In the genomic region with DNA sequence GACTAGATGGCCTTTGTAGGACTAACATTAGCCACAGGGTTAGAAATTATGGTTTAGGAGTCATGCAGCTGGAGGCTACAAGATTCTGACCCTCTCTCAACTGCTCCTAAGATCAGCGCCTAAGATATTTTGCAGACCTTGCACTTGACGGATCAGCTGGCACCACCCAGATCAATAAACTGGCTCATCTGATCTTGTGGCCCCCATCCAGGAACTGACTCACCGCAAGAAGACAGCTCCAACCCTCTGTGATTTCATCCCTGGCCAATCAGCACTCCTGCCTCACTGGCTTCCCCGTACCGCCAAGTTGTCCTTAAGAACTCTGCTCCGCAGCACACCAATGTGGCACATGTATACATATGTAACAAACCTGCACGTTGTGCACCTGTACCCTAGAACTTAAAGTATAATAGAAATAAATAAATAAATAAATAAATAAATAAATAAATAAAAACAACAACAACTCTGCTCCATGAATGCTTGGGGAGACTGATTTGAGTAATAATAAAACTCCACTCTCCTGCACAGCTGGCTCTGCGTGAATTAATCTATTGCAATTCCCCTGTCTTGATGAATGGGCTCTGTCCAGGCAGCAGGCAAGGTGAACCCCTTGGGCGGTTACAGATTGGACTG, we compare ENCODE assay signal across 8 cellular contexts. TPM values are rescaled to one million over a fixed set of nuclear protein-coding genes. Genes with fewer than 3 reads are reported as not detected.
A peak's percentile ranks its signal among the peaks of the same experiment; 100 is the strongest.
DNase-seq lines count a peak whose midpoint lies in the region; ATAC-seq and TF ChIP-seq lines count a peak whose summit lies in the region.
"Not testable (repeated sequence)": the region's sequence is repeated elsewhere in the genome, so short reads cannot be mapped to it uniquely, and the experiment has no call there.

No MANE protein-coding gene starts in this region.

- H3K36me3 ChIP-seq in MG63, Peyer's patch, thoracic aorta: not testable (repeated sequence)

- not testable (repeated sequence) for BruUV-seq in Calu3 (replicated peaks; lab: Mats Ljungman, UMichigan)

- not testable (repeated sequence) for H3K9me3 Mint-ChIP-seq in Calu3 (ENCODE audit: low read depth, unreplicated experiment); natural killer cell treated with Interleukin-12 subunit alpha and Interleukin-12 subunit beta and Interleukin-15 and Interleukin-18, amount 100 ng/mL, for 72 hours

- not testable (repeated sequence) for H3K4me3 Mint-ChIP-seq in Calu3 (ENCODE audit: low read depth, unreplicated experiment)
- H3K4me3 Mint-ChIP-seq in natural killer cell treated with Interleukin-12 subunit alpha and Interleukin-12 subunit beta and Interleukin-15 and Interleukin-18, amount 100 ng/mL, for 72 hours, result peak overlapping the region; percentile 80

- peaks cover 37% of the 10 kb centered on the region for H3K36me3 Mint-ChIP-seq in Calu3 (ENCODE audit: insufficient read depth, unreplicated experiment)
- not testable (repeated sequence) for H3K36me3 Mint-ChIP-seq in natural killer cell treated with Interleukin-12 subunit alpha and Interleukin-12 subunit beta and Interleukin-15 and Interleukin-18, amount 100 ng/mL, for 72 hours

- H3K4me3 ChIP-seq in MG63; Peyer's patch; choroid plexus epithelial cell (ENCODE audit: low read depth, low read length); thoracic aorta: not testable (repeated sequence)

- H3K4me1 ChIP-seq in Peyer's patch (peaks cover 0 to 42% (median 11%) of the 10 kb centered on the region in 4 donors), thoracic aorta (ENCODE audit: control insufficient read depth in 1 of 2, low read depth in 2 of 2) (peaks cover 10 to 16% of the 10 kb centered on the region in 2 donors)

- H3K27ac Mint-ChIP-seq in Calu3 (ENCODE audit: unreplicated experiment), result peak overlapping the region; percentile 52
- H3K27ac Mint-ChIP-seq in natural killer cell treated with Interleukin-12 subunit alpha and Interleukin-12 subunit beta and Interleukin-15 and Interleukin-18, amount 100 ng/mL, for 72 hours, result peak overlapping the region; percentile 95 to 96

- H3K27me3 ChIP-seq in MG63; Peyer's patch; thoracic aorta (replicated peaks; ENCODE audit: insufficient read depth): not testable (repeated sequence)

- DNase-seq in Calu3 (peak; percentile 77), MG63 (peak; percentile 53), Peyer's patch (peak; percentile 14 to 91 (median 81)), choroid plexus epithelial cell (ENCODE audit: low read depth) (peak; percentile 44), islet precursor cell (peak; percentile 63), thoracic aorta (ENCODE audit: low spot score) (peak; percentile 1)
- DNase-seq in activated T-cell treated with anti-CD3 and anti-CD28 coated beads, Interleukin-2, amount 50 U/mL, for 1 hour, result peak; percentile 8
- DNase-seq in natural killer cell treated with Interleukin-12 subunit alpha and Interleukin-12 subunit beta and Interleukin-15 and Interleukin-18, amount 100 ng/mL, for 72 hours (ENCODE audit: low spot score), result not testable (repeated sequence)

- not testable (repeated sequence) for ATAC-seq in natural killer cell treated with Interleukin-12 subunit alpha and Interleukin-12 subunit beta and Interleukin-15 and Interleukin-18, amount 100 ng/mL, for 72 hours; thoracic aorta (ENCODE audit: insufficient number of reproducible peaks, low FRiP score, low read depth)

- intact Hi-C loops in Calu3 (cut with micrococcal nuclease; ENCODE audit: unreplicated experiment), result not testable (repeated sequence)

- not testable (repeated sequence) for H3K27me3 Mint-ChIP-seq in Calu3 (ENCODE audit: unreplicated experiment); natural killer cell treated with Interleukin-12 subunit alpha and Interleukin-12 subunit beta and Interleukin-15 and Interleukin-18, amount 100 ng/mL, for 72 hours

- H3K4me1 Mint-ChIP-seq in Calu3 (ENCODE audit: low read depth, unreplicated experiment), result peaks cover 56% of the 10 kb centered on the region
- peaks cover 46 to 48% of the 10 kb centered on the region in 2 donors for H3K4me1 Mint-ChIP-seq in natural killer cell treated with Interleukin-12 subunit alpha and Interleukin-12 subunit beta and Interleukin-15 and Interleukin-18, amount 100 ng/mL, for 72 hours (ENCODE audit: low read depth in 2 of 2)

- CTCF ChIA-PET in Calu3 (lab: Charles Lee), result interaction anchor here (0.6 to 1.6 kb wide), 3 partner anchors 9 to 16 kb away, joined by 3 to 4 read pairs (median 4); no protein-coding TSS in a partner anchor

- TF ChIP-seq POLR2A in Peyer's patch (IDR thresholded peaks at IDR 0.05), result peak in 1 of 2 donors; percentile 67

- H3K9me3 ChIP-seq in MG63, Peyer's patch, thoracic aorta: not testable (repeated sequence)

- H3K27ac ChIP-seq in Peyer's patch, result peak overlapping the region in 3 of 4 donors; percentile 59 to 91 (median 81)
- not testable (repeated sequence) for H3K27ac ChIP-seq in thoracic aorta

- TF ChIP-seq CTCF in Calu3 (IDR thresholded peaks at IDR 0.05; ENCODE audit: unreplicated experiment); Peyer's patch (IDR thresholded peaks at IDR 0.05); choroid plexus epithelial cell (conservative IDR thresholded peaks at IDR 0.05; ENCODE audit: low read depth, low read length); thoracic aorta (IDR thresholded peaks at IDR 0.05): not testable (repeated sequence)

RNA-seq across cellular contexts. Expression of a gene that starts 5.7 kb away (rescaled TPM):
- total RNA-seq in Calu3 (2022), result 531 and 685 TPM in 2 replicates
- total RNA-seq in MG63 (2014; rRNA removed; shearing (Covaris generic); ENCODE audit: low replicate concordance), result 201 and 234 TPM in 2 replicates
- total RNA-seq in Peyer's patch, result 1,000 to 10,000 TPM in 2 of 4 donors, 100 to 1,000 TPM in 2; 129 to 1,688 (median 1,221) TPM
- 100 to 1,000 TPM; 350 to 592 TPM for total RNA-seq in natural killer cell treated with Interleukin-12 subunit alpha and Interleukin-12 subunit beta and Interleukin-15 and Interleukin-18, amount 100 ng/mL, for 72 hours
- 1,000 to 10,000 TPM in 1 of 2 donors, 100 to 1,000 TPM in 1; 427 to 1,049 TPM for total RNA-seq in thoracic aorta

RNA-seq across cellular contexts. Expression of a gene that starts 19.0 kb away (rescaled TPM):
- total RNA-seq in Calu3 (2022) (3.3 and 8.1 TPM in 2 replicates), Peyer's patch (1 to 10 TPM in 3 of 4 donors, under 1 TPM in 1; 0.88 to 5.0 (median 3.4) TPM), thoracic aorta (10 to 100 TPM; 27.2 to 28.6 TPM)
- 0.03 and 1.8 TPM in 2 replicates for total RNA-seq in MG63 (2014; rRNA removed; shearing (Covaris generic); ENCODE audit: low replicate concordance)
- 1 to 10 TPM; 2.3 to 8.1 TPM for total RNA-seq in natural killer cell treated with Interleukin-12 subunit alpha and Interleukin-12 subunit beta and Interleukin-15 and Interleukin-18, amount 100 ng/mL, for 72 hours
